Comparison of ENCODE assay signal across 19 cellular contexts in genomic region chr5:176527246-176528222, GRCh38. TPM values are rescaled to one million over a fixed set of nuclear protein-coding genes. Genes with fewer than 3 reads are reported as not detected.
A peak's percentile ranks its signal among the peaks of the same experiment; 100 is the strongest.
DNase-seq lines count a peak whose midpoint lies in the region; ATAC-seq and TF ChIP-seq lines count a peak whose summit lies in the region.
"Had no signal": no experiment of that assay in that cellular context is flagged by ENCODE, and none has a peak within 500 bp of the region (broad histone marks: within the 10 kb centered on the region; RNA-seq: fewer than 3 reads in every experiment).

No MANE protein-coding gene starts in this region.

- H3K27me3 ChIP-seq in BLaER1 (no peaks in the 10 kb centered on the region), DOHH2 (ENCODE audit: control insufficient read depth, low read length) (no peaks in the 10 kb centered on the region), tibial nerve (no peaks in the 10 kb centered on the region)
- H3K27me3 ChIP-seq: brain microvascular endothelial cell, pancreas, stomach had no signal

- peaks cover 21% of the 10 kb centered on the region for H3F3A ChIP-seq in DOHH2 (ENCODE audit: control insufficient read depth, insufficient read depth)

- TF ChIP-seq EP300 in tibial nerve (IDR thresholded peaks at IDR 0.05) = no peak

- H3K9ac ChIP-seq in BLaER1 = peak overlapping the region; percentile 78; the same call in 1 of the 2 replicates

- H3K4me1 ChIP-seq in BLaER1 (peaks cover 56% of the 10 kb centered on the region), DOHH2 (ENCODE audit: control insufficient read depth, low read length) (peaks cover 72% of the 10 kb centered on the region), tibial nerve (peaks cover 0 to 45% (median 26%) of the 10 kb centered on the region in 4 donors)
- H3K4me1 ChIP-seq: pancreas had no signal

- no peaks in the 10 kb centered on the region for H3K9me3 Mint-ChIP-seq in activated CD8-positive, alpha-beta T cell treated with anti-CD3 and anti-CD28 coated beads for 36 hours
- no peaks in the 10 kb centered on the region for H3K9me3 Mint-ChIP-seq in naive B cell
- H3K9me3 Mint-ChIP-seq: type B pancreatic cell had no signal

- peak overlapping the region; percentile 96 for H3K4me2 ChIP-seq in BLaER1
- peak overlapping the region; percentile 90; the same call in 1 of the 2 replicates for H3K4me2 ChIP-seq in DOHH2 (ENCODE audit: low read length)

- TF ChIP-seq CTCF in DOHH2 (IDR thresholded peaks at IDR 0.05; ENCODE audit: low read depth, low read length, poor library complexity, severe bottlenecking) (no peak), tibial nerve (IDR thresholded peaks at IDR 0.05) (no peak)
- no peak for TF ChIP-seq CTCF in activated CD8-positive, alpha-beta T cell treated with anti-CD3 and anti-CD28 coated beads for 36 hours (IDR thresholded peaks at IDR 0.05)

- H3K27ac ChIP-seq in BLaER1 (peak overlapping the region; percentile 98), DOHH2 (ENCODE audit: low read depth, low read length) (0 out of 2 replicates have a peak overlapping the region, but pooled peaks have one; percentile 96), tibial nerve (no peak overlapping the region)
- H3K27ac ChIP-seq: brain microvascular endothelial cell, pancreas, stomach had no signal

- H3K4me3 ChIP-seq in BLaER1 (no peak overlapping the region), DOHH2 (ENCODE audit: low read length) (no peak overlapping the region), tibial nerve (no peak overlapping the region)
- H3K4me3 ChIP-seq: coronary artery, pancreas, stomach had no signal

- peaks cover 61% of the 10 kb centered on the region for H3K36me3 ChIP-seq in BLaER1
- peaks cover 56% of the 10 kb centered on the region for H3K36me3 ChIP-seq in DOHH2 (ENCODE audit: control insufficient read depth, low read length)
- peaks cover 0 to 64% (median 22%) of the 10 kb centered on the region in 3 donors for H3K36me3 ChIP-seq in tibial nerve

- no peaks in the 10 kb centered on the region for H3K9me2 ChIP-seq in DOHH2 (replicated peaks; ENCODE audit: control insufficient read depth, low read length)

- WGBS in tibial nerve, 2 donors = 77 to 80% methylated on average over 34 of the region's 34 CpGs

- ATAC-seq in activated CD8-positive, alpha-beta T cell treated with anti-CD3 and anti-CD28 coated beads for 36 hours = peak; percentile 15
- ATAC-seq in naive B cell (ENCODE audit: low read depth in 2 of 2) (no peak), HG03442 (IDR thresholded peaks at IDR 0.05; ENCODE audit: unreplicated experiment) (no peak)
- ATAC-seq: activated CD4-positive, CD25-positive, alpha-beta regulatory T cell treated with anti-CD3 and anti-CD28 coated beads, Interleukin-2, amount 50 U/mL, for 24 hours; pancreas had no signal

- intact Hi-C loops in activated CD8-positive, alpha-beta T cell treated with anti-CD3 and anti-CD28 coated beads for 36 hours (cut with micrococcal nuclease) = no loop called here

- peaks cover 16% of the 10 kb centered on the region for H3K79me2 ChIP-seq in DOHH2 (ENCODE audit: control insufficient read depth, low read length)

- H3K27ac Mint-ChIP-seq in activated CD8-positive, alpha-beta T cell treated with anti-CD3 and anti-CD28 coated beads for 36 hours = peak overlapping the region; percentile 72
- H3K27ac Mint-ChIP-seq in naive B cell = peak overlapping the region in 4 of 6 donors; percentile 44 to 91 (median 86)
- H3K27ac Mint-ChIP-seq: type B pancreatic cell had no signal

- CTCF ChIA-PET in activated CD8-positive, alpha-beta T cell treated with anti-CD3 and anti-CD28 coated beads for 36 hours (lab: Charles Lee) = interaction anchor here (0.6 to 1.2 kb wide), 2 partner anchors 46 to 52 kb away, joined by 3 read pairs; no protein-coding TSS in a partner anchor

- H3K27me3 Mint-ChIP-seq in activated CD8-positive, alpha-beta T cell treated with anti-CD3 and anti-CD28 coated beads for 36 hours = no peaks in the 10 kb centered on the region
- no peaks in the 10 kb centered on the region for H3K27me3 Mint-ChIP-seq in naive B cell
- H3K27me3 Mint-ChIP-seq: type B pancreatic cell had no signal

- peaks cover 36% of the 10 kb centered on the region for H3K4me1 Mint-ChIP-seq in activated CD8-positive, alpha-beta T cell treated with anti-CD3 and anti-CD28 coated beads for 36 hours (ENCODE audit: low read depth)
- peaks cover 18 to 36% (median 27%) of the 10 kb centered on the region in 3 donors for H3K4me1 Mint-ChIP-seq in naive B cell

- POLR2A ChIA-PET in activated CD8-positive, alpha-beta T cell treated with anti-CD3 and anti-CD28 coated beads for 36 hours (lab: Charles Lee) = interaction anchor here (0.6 to 3.5 kb wide), 3 partner anchors 10 to 16 kb away, joined by 3 to 16 read pairs (median 5); partner anchors contain the start of gene RNF44

- TF ChIP-seq POLR2A in tibial nerve (IDR thresholded peaks at IDR 0.05) = no peak

- peaks cover 28% of the 10 kb centered on the region for H3K36me3 Mint-ChIP-seq in activated CD8-positive, alpha-beta T cell treated with anti-CD3 and anti-CD28 coated beads for 36 hours (ENCODE audit: low read depth)
- H3K36me3 Mint-ChIP-seq in naive B cell = peaks cover 0 to 8% of the 10 kb centered on the region in 2 donors
- H3K36me3 Mint-ChIP-seq: type B pancreatic cell had no signal

- H3K9me3 ChIP-seq in BLaER1 = no peaks in the 10 kb centered on the region
- H3K9me3 ChIP-seq in DOHH2 (ENCODE audit: control insufficient read depth, insufficient read depth, low read length) = no peaks in the 10 kb centered on the region
- H3K9me3 ChIP-seq in tibial nerve = no peaks in the 10 kb centered on the region
- H3K9me3 ChIP-seq: pancreas, stomach had no signal

- H3K4me3 Mint-ChIP-seq in activated CD8-positive, alpha-beta T cell treated with anti-CD3 and anti-CD28 coated beads for 36 hours = no peak overlapping the region
- peak overlapping the region in 2 of 8 donors; percentile 35 to 41 for H3K4me3 Mint-ChIP-seq in naive B cell
- H3K4me3 Mint-ChIP-seq: type B pancreatic cell had no signal

- no peak for DNase-seq in activated CD8-positive, alpha-beta T cell treated with anti-CD3 and anti-CD28 coated beads for 36 hours
- DNase-seq in naive B cell (no peak), dedifferentiated amniotic fluid mesenchymal stem cell (ENCODE audit: extremely low spot score) (no peak), NCI-H2171 treated with DMSO at 0.1 percent for 48 hours (lab: John Stamatoyannopoulos, UW) (no peak), tibial nerve (ENCODE audit: low spot score in 2 of 2) (no peak)
- DNase-seq: brain microvascular endothelial cell, HCEC 1CT, NCI-H510A treated with DMSO at 0.1 percent for 48 hours, stomach, T-helper 9 cell had no signal

- H4K20me1 ChIP-seq in BLaER1 (peaks cover 60% of the 10 kb centered on the region), DOHH2 (ENCODE audit: control insufficient read depth, insufficient read depth, low read depth, low read length) (peaks cover 4% of the 10 kb centered on the region; the same call in 1 of the 2 replicates)

RNA-seq across cellular contexts. Expression of gene RNF44, which starts 9.7 kb away (rescaled TPM):
- total RNA-seq in activated CD8-positive, alpha-beta T cell treated with anti-CD3 and anti-CD28 coated beads for 36 hours = 10 to 100 TPM; 55.3 to 62.7 TPM
- polyA plus RNA-seq in naive B cell (ENCODE audit: low read depth in 6 of 6) = 1 to 10 TPM in 5 of 6 donors, under 1 TPM in 1; 0.38 to 6.1 (median 2.9) TPM
- 10 to 100 TPM; 11.1 to 28.5 (median 21.8) TPM for total RNA-seq in tibial nerve

RNA-seq across cellular contexts. Expression of gene CDHR2, which starts 21.6 kb away (rescaled TPM):
- under 1 TPM; 0.23 to 0.47 TPM for total RNA-seq in activated CD8-positive, alpha-beta T cell treated with anti-CD3 and anti-CD28 coated beads for 36 hours
- not detected for polyA plus RNA-seq in naive B cell (ENCODE audit: low read depth in 6 of 6)
- total RNA-seq in tibial nerve = not detected
- total RNA-seq: Daoy, skeletal muscle tissue had no signal

Comparison
In these comparisons a context has a peak if more than half of its experiments do, and no peak if none do; other contexts are left out.
1. H3K27ac ChIP-seq: peak in BLaER1 (single experiment) and DOHH2 (single experiment); none in tibial nerve (0 of 4).